18 cellular contexts compared by ENCODE assay signal in the genomic region with DNA sequence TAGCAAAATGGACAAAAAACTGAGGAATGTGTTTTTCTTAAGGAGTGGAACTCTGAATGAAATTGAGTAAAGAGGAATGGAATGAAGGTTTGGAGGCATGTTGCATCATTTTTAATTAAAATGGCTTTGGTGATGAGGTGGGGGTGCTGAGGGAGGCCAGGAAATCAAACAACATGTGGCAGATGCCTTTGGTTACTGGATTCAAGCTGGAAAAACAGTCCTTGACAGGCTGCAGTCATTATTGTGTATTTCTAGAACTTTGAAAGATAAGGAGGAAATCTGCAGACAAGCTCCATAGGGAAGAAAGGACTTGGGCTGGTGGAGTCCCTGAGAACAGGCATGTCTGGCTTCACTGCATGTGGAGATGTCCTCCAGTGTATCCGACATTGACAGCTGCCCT.
DNase-seq lines count a peak whose midpoint lies in the region; ATAC-seq, FAIRE-seq and TF ChIP-seq lines count a peak whose summit lies in the region.
"Had no signal": no experiment of that assay in that cellular context is flagged by ENCODE, and none has a peak within 500 bp of the region (broad histone marks: within the 10 kb centered on the region; RNA-seq: fewer than 3 reads in every experiment).

No MANE protein-coding gene starts in this region.

- H3K4me3 ChIP-seq in AG04449 (ENCODE audit: low read depth, low read length) = no peak overlapping the region

- CTCF ChIA-PET in AG04449 (lab: Yijun Ruan, JAX) = interaction anchor here (5.6 to 6.9 kb wide), 2 partner anchors 201 to 207 kb away, joined by 44 to 97 read pairs; a partner anchor contains a TSS

- no peak overlapping the region for H3K27ac Mint-ChIP-seq in naive thymus-derived CD8-positive, alpha-beta T cell
- H3K27ac Mint-ChIP-seq in nephron progenitor cell = no peak overlapping the region
- H3K27ac Mint-ChIP-seq: activated naive CD4-positive, alpha-beta T cell treated with anti-CD3 and anti-CD28 coated beads, Interleukin-2, amount 10 ng/mL, durations not matched to agents 7 days and 5 days; naive B cell had no signal

- H3K36me3 Mint-ChIP-seq in naive thymus-derived CD8-positive, alpha-beta T cell = no peaks in the 10 kb centered on the region
- H3K36me3 Mint-ChIP-seq in nephron progenitor cell (ENCODE audit: low read depth) = no peaks in the 10 kb centered on the region
- H3K36me3 Mint-ChIP-seq: activated naive CD4-positive, alpha-beta T cell treated with anti-CD3 and anti-CD28 coated beads, Interleukin-2, amount 10 ng/mL, durations not matched to agents 7 days and 5 days; naive B cell had no signal

- POLR2A ChIA-PET in AG04449 (lab: Yijun Ruan, JAX) = interaction anchor here (0.6 to 3.4 kb wide), 6 partner anchors 9 to 461 kb away, joined by 3 to 31 read pairs (median 4); a partner anchor contains a TSS
- POLR2A ChIA-PET in naive thymus-derived CD8-positive, alpha-beta T cell (lab: Charles Lee) = no interaction called here

- H3K4me3 Mint-ChIP-seq in naive thymus-derived CD8-positive, alpha-beta T cell = no peak overlapping the region
- H3K4me3 Mint-ChIP-seq in nephron progenitor cell = no peak overlapping the region
- H3K4me3 Mint-ChIP-seq: activated naive CD4-positive, alpha-beta T cell treated with anti-CD3 and anti-CD28 coated beads, Interleukin-2, amount 10 ng/mL, durations not matched to agents 7 days and 5 days; naive B cell had no signal

- no peaks in the 10 kb centered on the region for H3K9me3 Mint-ChIP-seq in naive thymus-derived CD8-positive, alpha-beta T cell
- peaks cover 12% of the 10 kb centered on the region for H3K9me3 Mint-ChIP-seq in nephron progenitor cell
- H3K9me3 Mint-ChIP-seq: activated naive CD4-positive, alpha-beta T cell treated with anti-CD3 and anti-CD28 coated beads, Interleukin-2, amount 10 ng/mL, durations not matched to agents 7 days and 5 days had no signal

- no peak for FAIRE-seq in HTR-8/SVneo (lab: Jason Lieb, UNC)

- no peaks in the 10 kb centered on the region for H3K4me1 Mint-ChIP-seq in naive thymus-derived CD8-positive, alpha-beta T cell
- peaks cover 24% of the 10 kb centered on the region for H3K4me1 Mint-ChIP-seq in nephron progenitor cell
- H3K4me1 Mint-ChIP-seq: activated naive CD4-positive, alpha-beta T cell treated with anti-CD3 and anti-CD28 coated beads, Interleukin-2, amount 10 ng/mL, durations not matched to agents 7 days and 5 days; naive B cell had no signal

- DNase-seq in AG04449 (ENCODE audit: low read depth, low spot score) = peak; percentile 68
- peak; percentile 47 for DNase-seq in HCEC 1CT
- peak; percentile 77 for DNase-seq in astrocyte of the hippocampus (ENCODE audit: low read depth, low spot score)
- peak; percentile 65 for DNase-seq in iris pigment epithelial cell (ENCODE audit: low read depth)
- DNase-seq in HTR-8/SVneo (ENCODE audit: insufficient read length, low spot score) = no peak
- DNase-seq in NCI-H1092 (lab: John Stamatoyannopoulos, UW) = no peak
- DNase-seq in naive thymus-derived CD8-positive, alpha-beta T cell = no peak
- DNase-seq in nephron progenitor cell = no peak
- DNase-seq: activated CD4-positive, alpha-beta T cell treated with anti-CD3 and anti-CD28 coated beads for 4 hours; activated naive CD4-positive, alpha-beta T cell treated with anti-CD3 and anti-CD28 coated beads, Interleukin-2, amount 10 ng/mL, durations not matched to agents 7 days and 5 days; central memory CD4-positive, alpha-beta T cell; hypothalamus; naive B cell; NCI-H187 treated with DMSO at 0.1 percent for 48 hours; NCI-H748 treated with DMSO at 0.1 percent for 48 hours; stimulated activated CD4-positive, alpha-beta T cell treated with anti-CD3 and anti-CD28 coated beads, Interleukin-2, amount 100 ng/mL, for 24 hours; T-helper 9 cell had no signal

- peaks cover 2 to 15% (median 10%) of the 10 kb centered on the region in 5 donors for H3K27me3 Mint-ChIP-seq in naive thymus-derived CD8-positive, alpha-beta T cell
- peaks cover 7% of the 10 kb centered on the region for H3K27me3 Mint-ChIP-seq in nephron progenitor cell (ENCODE audit: low read depth, poor library complexity)

- no peak for TF ChIP-seq CTCF in AG04449 (IDR thresholded peaks at IDR 0.05; ENCODE audit: insufficient read depth, low read length, missing control alignments)
- no peak for TF ChIP-seq CTCF in nephron progenitor cell (IDR thresholded peaks at IDR 0.05)

- ATAC-seq in naive thymus-derived CD8-positive, alpha-beta T cell = no peak
- ATAC-seq: left lobe of liver had no signal

Comparison
In these comparisons a context has a peak if more than half of its experiments do, and no peak if none do; other contexts are left out.
1. DNase-seq: peak in AG04449 (single experiment), HCEC 1CT (single experiment), astrocyte of the hippocampus (single experiment) and iris pigment epithelial cell (single experiment); none in HTR-8/SVneo (single experiment), NCI-H1092 (single experiment), naive thymus-derived CD8-positive, alpha-beta T cell (0 of 10) and nephron progenitor cell (single experiment).